Comparison of ENCODE assay signal across 8 cellular contexts in the genomic region with DNA sequence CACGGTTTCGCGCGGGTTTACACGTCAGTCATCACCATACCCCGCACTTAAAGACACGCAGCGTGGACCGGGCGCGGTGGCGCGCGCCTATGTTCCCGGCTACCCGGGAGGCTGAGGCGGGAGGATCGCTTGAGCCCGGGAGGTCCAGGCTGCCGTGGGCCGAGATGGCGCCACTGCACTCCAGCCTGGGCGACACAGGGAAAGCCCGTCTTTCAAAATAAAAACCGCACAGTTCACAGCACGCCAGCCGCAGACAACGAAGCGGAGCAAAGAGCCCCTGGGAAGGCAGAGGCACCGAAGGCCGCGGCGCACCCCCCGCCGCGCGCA. TPM values are rescaled to one million over a fixed set of nuclear protein-coding genes. Genes with fewer than 3 reads are reported as not detected.
A peak's percentile ranks its signal among the peaks of the same experiment; 100 is the strongest.
DNase-seq lines count a peak whose midpoint lies in the region; ATAC-seq and TF ChIP-seq lines count a peak whose summit lies in the region.

No MANE protein-coding gene starts in this region.

- TF ChIP-seq CTCF in breast epithelium (IDR thresholded peaks at IDR 0.05): no peak

- peak overlapping the region; percentile 54 for H2AK5ac ChIP-seq in mesendoderm (ENCODE audit: low read length)

- H3K56ac ChIP-seq in mesendoderm (ENCODE audit: low read length): peak overlapping the region; percentile 96

- peak overlapping the region; percentile 65 for H4K8ac ChIP-seq in mesendoderm (ENCODE audit: low read depth, low read length)

- no peak overlapping the region for H2BK120ac ChIP-seq in mesendoderm (ENCODE audit: low read depth, low read length)

- H3K18ac ChIP-seq in mesendoderm (ENCODE audit: low read length): peak overlapping the region; percentile 81

- H3K9ac ChIP-seq in HUES48 (ENCODE audit: low read depth, low read length): peak overlapping the region; percentile 88
- H3K9ac ChIP-seq in mesendoderm (ENCODE audit: low read length): peak overlapping the region; percentile 99

- H3K9me3 ChIP-seq in HUES48 (ENCODE audit: control insufficient read depth, insufficient read depth, low read length) (no peaks in the 10 kb centered on the region), breast epithelium (no peaks in the 10 kb centered on the region), aorta (ENCODE audit: control insufficient read depth, low read length) (no peaks in the 10 kb centered on the region)

- ATAC-seq in aorta (ENCODE audit: low FRiP score): peak; percentile 3

- peak overlapping the region; percentile 90 for H3K4me3 ChIP-seq in HUES48 (ENCODE audit: low read depth, low read length)
- peak overlapping the region; percentile 93 to 94 (median 93) for H3K4me3 ChIP-seq in breast epithelium
- H3K4me3 ChIP-seq in mesendoderm (ENCODE audit: low read length): peak overlapping the region; percentile 80
- peak overlapping the region; percentile 19 to 82 for H3K4me3 ChIP-seq in aorta (ENCODE audit: low read length in 2 of 2)

- peaks cover 15% of the 10 kb centered on the region for H3K79me1 ChIP-seq in mesendoderm (ENCODE audit: low read length)

- no peak overlapping the region for H2BK5ac ChIP-seq in mesendoderm (ENCODE audit: low read length)

- WGBS in mesendoderm (ENCODE audit: extremely low coverage, insufficient coverage, low lambda C conversion rate): no CpG with 5 or more reads among the region's 37 CpGs
- 0% methylated on average over 37 of the region's 37 CpGs for WGBS in aorta, 2 donors

- H3K27me3 ChIP-seq in HUES48 (ENCODE audit: control insufficient read depth, insufficient read depth, low read length) (no peaks in the 10 kb centered on the region), breast epithelium (no peaks in the 10 kb centered on the region), mesendoderm (ENCODE audit: insufficient read depth, low read length, poor library complexity) (no peaks in the 10 kb centered on the region), aorta (ENCODE audit: control insufficient read depth in 1 of 2, insufficient read depth in 2 of 2, low read length in 1 of 2) (no peaks in the 10 kb centered on the region)

- TF ChIP-seq POLR2A in breast epithelium (IDR thresholded peaks at IDR 0.05): no peak

- H4K5ac ChIP-seq in mesendoderm (ENCODE audit: low read length): no peak overlapping the region

- H3K27ac ChIP-seq in HUES48 (ENCODE audit: low read depth, low read length) (peak overlapping the region; percentile 87), breast epithelium (peak overlapping the region; percentile 90 to 95), mesendoderm (ENCODE audit: low read depth, low read length) (peak overlapping the region; percentile 85), aorta (ENCODE audit: low read depth in 1 of 2, low read length in 2 of 2) (peak overlapping the region in 1 of 2 donors; percentile 9)

- H3K4me1 ChIP-seq in HUES48 (ENCODE audit: control insufficient read depth, insufficient read depth, low read length): peaks cover 7% of the 10 kb centered on the region
- peaks cover 9 to 10% of the 10 kb centered on the region in 2 donors for H3K4me1 ChIP-seq in breast epithelium
- peaks cover 3% of the 10 kb centered on the region for H3K4me1 ChIP-seq in mesendoderm (ENCODE audit: control insufficient read depth, low read depth, low read length)
- H3K4me1 ChIP-seq in aorta (ENCODE audit: control insufficient read depth in 1 of 2, insufficient read depth in 2 of 2, low read length in 2 of 2): no peaks in the 10 kb centered on the region

- H3K36me3 ChIP-seq in HUES48 (ENCODE audit: control insufficient read depth, insufficient read depth, low read length) (peaks cover 62% of the 10 kb centered on the region), breast epithelium (no peaks in the 10 kb centered on the region), mesendoderm (ENCODE audit: control insufficient read depth, insufficient read depth, low read length) (peaks cover 3% of the 10 kb centered on the region), aorta (ENCODE audit: control insufficient read depth in 1 of 2, insufficient read depth in 2 of 2, low read length in 1 of 2) (no peaks in the 10 kb centered on the region)

- no peak overlapping the region for H3K23ac ChIP-seq in mesendoderm (ENCODE audit: low read length)

- H3K79me2 ChIP-seq in mesendoderm (ENCODE audit: control insufficient read depth, insufficient read depth, low read length): peaks cover 16% of the 10 kb centered on the region

- DNase-seq in activated T-cell treated with anti-CD3 and anti-CD28 coated beads for 48 hours (ENCODE audit: low read depth) (peak; percentile 15), breast epithelium (ENCODE audit: low spot score in 2 of 2) (no peak), mesendoderm (no peak), aorta (no peak), NCI-H1105 treated with DMSO at 0.1 percent for 48 hours (lab: John Stamatoyannopoulos, UW) (no peak)
- no peak for DNase-seq in activated T-cell treated with anti-CD3 and anti-CD28 coated beads, Interleukin-2, amount 50 U/mL, for 1 hour
- DNase-seq in activated effector memory CD4-positive, alpha-beta T cell treated with anti-CD3 and anti-CD28 coated beads, Interleukin-2, amount 50 U/mL, for 16 hours: no peak

- peak overlapping the region; percentile 38 for H3K4ac ChIP-seq in mesendoderm (ENCODE audit: low read depth, low read length)

- no peak overlapping the region for H2BK15ac ChIP-seq in mesendoderm (replicated peaks; ENCODE audit: low read depth)

- peak overlapping the region; percentile 74 for H3K4me2 ChIP-seq in mesendoderm (ENCODE audit: low read length)

- intact Hi-C loops in breast epithelium (cut with DNase I; ENCODE audit: low total_unique reads) (no loop called here), aorta (cut with DNase I) (no loop called here)

RNA-seq across cellular contexts. Expression of a gene that starts 0.3 kb away (rescaled TPM):
- 10 to 100 TPM; 16.8 to 23.2 (median 19.7) TPM for total RNA-seq in breast epithelium
- 58.2 TPM for polyA plus RNA-seq in mesendoderm (2013, experiment 1 of 2)
- polyA plus RNA-seq in mesendoderm (2013, experiment 2 of 2): 58.3 TPM
- total RNA-seq in aorta: 10 to 100 TPM in 1 of 2 donors, 1 to 10 TPM in 1; 8.4 to 18.5 TPM
- polyA plus RNA-seq in aorta: 10 to 100 TPM in 1 of 2 donors, 1 to 10 TPM in 1; 9.4 to 14.3 TPM

RNA-seq across cellular contexts. Expression of a gene that starts 15.6 kb away (rescaled TPM):
- total RNA-seq in breast epithelium (10 to 100 TPM; 29.6 to 49.0 (median 45.6) TPM), aorta (10 to 100 TPM; 30.7 to 31.7 TPM)
- 27.1 TPM for polyA plus RNA-seq in mesendoderm (2013, experiment 1 of 2)
- 26.3 TPM for polyA plus RNA-seq in mesendoderm (2013, experiment 2 of 2)
- polyA plus RNA-seq in aorta: 10 to 100 TPM; 11.9 to 51.7 TPM

RNA-seq across cellular contexts. Expression of a gene that starts 48.1 kb away (rescaled TPM):
- total RNA-seq in breast epithelium: 10 to 100 TPM; 16.3 to 29.2 (median 22.2) TPM
- polyA plus RNA-seq in mesendoderm (2013, experiment 1 of 2): 1.6 TPM
- 1.9 TPM for polyA plus RNA-seq in mesendoderm (2013, experiment 2 of 2)
- 10 to 100 TPM; 20.5 to 29.9 TPM for total RNA-seq in aorta
- 10 to 100 TPM in 1 of 2 donors, 1 to 10 TPM in 1; 4.1 to 69.8 TPM for polyA plus RNA-seq in aorta

RNA-seq across cellular contexts. Expression of a gene that starts 48.8 kb away (rescaled TPM):
- total RNA-seq in breast epithelium (10 to 100 TPM; 47.7 to 71.1 (median 64.2) TPM), aorta (10 to 100 TPM; 71.3 to 85.4 TPM)
- 52.9 TPM for polyA plus RNA-seq in mesendoderm (2013, experiment 1 of 2)
- polyA plus RNA-seq in mesendoderm (2013, experiment 2 of 2): 53.9 TPM
- 10 to 100 TPM; 30.4 to 77.3 TPM for polyA plus RNA-seq in aorta

RNA-seq across cellular contexts. Expression of a gene that starts 49.3 kb away (rescaled TPM):
- total RNA-seq in breast epithelium (10 to 100 TPM; 35.3 to 45.9 (median 38.1) TPM), aorta (10 to 100 TPM; 29.2 to 31.9 TPM)
- polyA plus RNA-seq in mesendoderm (2013, experiment 1 of 2): 74.2 TPM
- polyA plus RNA-seq in mesendoderm (2013, experiment 2 of 2): 76.2 TPM
- 10 to 100 TPM; 24.3 to 41.5 TPM for polyA plus RNA-seq in aorta
